Comparison of ENCODE assay signal across 9 cellular contexts in genomic region chr11:114180301-114181055, GRCh38.
DNase-seq lines count a peak whose midpoint lies in the region; ATAC-seq and TF ChIP-seq lines count a peak whose summit lies in the region.
"Had no signal": no experiment of that assay in that cellular context is flagged by ENCODE, and none has a peak within 500 bp of the region (broad histone marks: within the 10 kb centered on the region; RNA-seq: fewer than 3 reads in every experiment).

No MANE protein-coding gene starts in this region.

- DNase-seq in AG08396 (ENCODE audit: low spot score) (peak; percentile 20), H7 (peak; percentile 75), foreskin fibroblast (peak in 1 of 2 donors; percentile 61), prostate gland (ENCODE audit: low spot score) (peak; percentile 63)

- ATAC-seq in SK-N-SH treated with all-trans-retinoic acid at 6 μM for 48 hours (peak; percentile 85), GM21528 (IDR thresholded peaks at IDR 0.05; ENCODE audit: low FRiP score, unreplicated experiment) (no peak), HG02852 (IDR thresholded peaks at IDR 0.05; ENCODE audit: unreplicated experiment) (no peak), GM18511 (IDR thresholded peaks at IDR 0.05; ENCODE audit: unreplicated experiment) (no peak)

- H3K27ac ChIP-seq in prostate gland: peak overlapping the region; percentile 99

- intact Hi-C loops in prostate gland (cut with DNase I): loop anchor here (5.0 kb wide), 1 partner anchor 118 kb away; no protein-coding TSS in a partner anchor

- peak; percentile 44 for TF ChIP-seq CTCF in foreskin fibroblast (IDR thresholded peaks at IDR 0.05; ENCODE audit: low read depth, low read length)
- TF ChIP-seq CTCF in prostate gland (IDR thresholded peaks at IDR 0.05): peak in 3 of 4 experiments; percentile 54 to 83 (median 73)

- H3K4me1 ChIP-seq in prostate gland (replicated peaks): peaks cover 54% of the 10 kb centered on the region
- H3K4me1 ChIP-seq: HAP-1 had no signal

- WGBS in prostate gland: 54% methylated on average over 7 of the region's 7 CpGs

- H3K36me3 ChIP-seq in H7 (replicated peaks; ENCODE audit: control insufficient read depth, insufficient read depth, low read length) (no peaks in the 10 kb centered on the region), prostate gland (no peaks in the 10 kb centered on the region)
- H3K36me3 ChIP-seq: HAP-1 had no signal

- no peaks in the 10 kb centered on the region for H3K9me3 ChIP-seq in prostate gland
- H3K9me3 ChIP-seq: HAP-1 had no signal

- H3K4me3 ChIP-seq in H7 (ENCODE audit: insufficient read depth, low read depth, low read length): no peak overlapping the region
- no peak overlapping the region for H3K4me3 ChIP-seq in foreskin fibroblast (ENCODE audit: low read depth in 1 of 2, low read length in 2 of 2)
- peak overlapping the region; percentile 21 to 36 for H3K4me3 ChIP-seq in prostate gland
- H3K4me3 ChIP-seq: HAP-1 had no signal

- H3K27me3 ChIP-seq in H7 (ENCODE audit: control insufficient read depth, insufficient read depth, low read length): no peaks in the 10 kb centered on the region; the same call in 1 of the 2 replicates
- H3K27me3 ChIP-seq in prostate gland (replicated peaks; ENCODE audit: insufficient read depth): no peaks in the 10 kb centered on the region

- no peak for TF ChIP-seq POLR2A in prostate gland (IDR thresholded peaks at IDR 0.05)

TF ChIP-seq in SK-N-SH treated with all-trans-retinoic acid at 6 μM for 48 hours, 23 proteins besides CTCF, POLR2A, EP300 and RAD21:
- TF ChIP-seq CSDC2 (CRISPR knock-in tag; IDR thresholded peaks at IDR 0.05): no peak
- no peak for TF ChIP-seq ZC3H10 (CRISPR knock-in tag; IDR thresholded peaks at IDR 0.05)
- no peak for TF ChIP-seq TOX (CRISPR knock-in tag; IDR thresholded peaks at IDR 0.05; ENCODE audit: borderline replicate concordance)
- no peak for TF ChIP-seq ESRRG (CRISPR knock-in tag; IDR thresholded peaks at IDR 0.05)
- no peak for TF ChIP-seq BACH2 (CRISPR knock-in tag; IDR thresholded peaks at IDR 0.05; ENCODE audit: borderline replicate concordance)
- no peak for TF ChIP-seq ZFP30 (CRISPR knock-in tag; IDR thresholded peaks at IDR 0.05)
- no peak for TF ChIP-seq ZNF70 (CRISPR knock-in tag; IDR thresholded peaks at IDR 0.05)
- TF ChIP-seq TCF4 (CRISPR knock-in tag; IDR thresholded peaks at IDR 0.05; ENCODE audit: borderline replicate concordance): no peak
- TF ChIP-seq SNAI2 (CRISPR knock-in tag; IDR thresholded peaks at IDR 0.05): no peak
- no peak for TF ChIP-seq RARB (CRISPR knock-in tag; IDR thresholded peaks at IDR 0.05)
- TF ChIP-seq CSRNP3 (CRISPR knock-in tag; IDR thresholded peaks at IDR 0.05): no peak
- TF ChIP-seq PPARA (CRISPR knock-in tag; IDR thresholded peaks at IDR 0.05; ENCODE audit: borderline replicate concordance): no peak
- no peak for TF ChIP-seq ISL1 (CRISPR knock-in tag; IDR thresholded peaks at IDR 0.05)
- no peak for TF ChIP-seq PATZ1 (CRISPR knock-in tag; IDR thresholded peaks at IDR 0.05; ENCODE audit: borderline replicate concordance)
- no peak for TF ChIP-seq ZFP3 (CRISPR knock-in tag; IDR thresholded peaks at IDR 0.05)
- TF ChIP-seq, protein P1, sequence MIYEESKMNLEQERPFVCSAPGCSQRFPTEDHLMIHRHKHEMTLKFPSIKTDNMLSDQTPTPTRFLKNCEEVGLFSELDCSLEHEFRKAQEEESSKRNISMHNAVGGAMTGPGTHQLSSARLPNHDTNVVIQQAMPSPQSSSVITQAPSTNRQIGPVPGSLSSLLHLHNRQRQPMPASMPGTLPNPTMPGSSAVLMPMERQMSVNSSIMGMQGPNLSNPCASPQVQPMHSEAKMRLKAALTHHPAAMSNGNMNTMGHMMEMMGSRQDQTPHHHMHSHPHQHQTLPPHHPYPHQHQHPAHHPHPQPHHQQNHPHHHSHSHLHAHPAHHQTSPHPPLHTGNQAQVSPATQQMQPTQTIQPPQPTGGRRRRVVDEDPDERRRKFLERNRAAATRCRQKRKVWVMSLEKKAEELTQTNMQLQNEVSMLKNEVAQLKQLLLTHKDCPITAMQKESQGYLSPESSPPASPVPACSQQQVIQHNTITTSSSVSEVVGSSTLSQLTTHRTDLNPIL (CRISPR knock-in tag; IDR thresholded peaks at IDR 0.05; ENCODE audit: low read depth): no peak
- TF ChIP-seq OSR1 (CRISPR knock-in tag; IDR thresholded peaks at IDR 0.05): no peak
- TF ChIP-seq ZNF565 (CRISPR knock-in tag; conservative IDR thresholded peaks at IDR 0.05; ENCODE audit: low read depth): no peak
- TF ChIP-seq, protein P2, sequence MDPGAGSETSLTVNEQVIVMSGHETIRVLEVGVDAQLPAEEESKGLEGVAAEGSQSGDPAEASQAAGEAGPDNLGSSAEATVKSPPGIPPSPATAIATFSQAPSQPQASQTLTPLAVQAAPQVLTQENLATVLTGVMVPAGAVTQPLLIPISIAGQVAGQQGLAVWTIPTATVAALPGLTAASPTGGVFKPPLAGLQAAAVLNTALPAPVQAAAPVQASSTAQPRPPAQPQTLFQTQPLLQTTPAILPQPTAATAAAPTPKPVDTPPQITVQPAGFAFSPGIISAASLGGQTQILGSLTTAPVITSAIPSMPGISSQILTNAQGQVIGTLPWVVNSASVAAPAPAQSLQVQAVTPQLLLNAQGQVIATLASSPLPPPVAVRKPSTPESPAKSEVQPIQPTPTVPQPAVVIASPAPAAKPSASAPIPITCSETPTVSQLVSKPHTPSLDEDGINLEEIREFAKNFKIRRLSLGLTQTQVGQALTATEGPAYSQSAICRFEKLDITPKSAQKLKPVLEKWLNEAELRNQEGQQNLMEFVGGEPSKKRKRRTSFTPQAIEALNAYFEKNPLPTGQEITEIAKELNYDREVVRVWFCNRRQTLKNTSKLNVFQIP (CRISPR knock-in tag; IDR thresholded peaks at IDR 0.05; ENCODE audit: borderline replicate concordance, low read depth): no peak
- no peak for TF ChIP-seq GLIS3 (CRISPR knock-in tag; IDR thresholded peaks at IDR 0.05)

Comparison
In these comparisons a context has a peak if more than half of its experiments do, and no peak if none do; other contexts are left out.
1. H3K4me3 ChIP-seq: peak in prostate gland (2 of 2); none in H7 (single experiment) and foreskin fibroblast (0 of 2).